Comparison of ENCODE assay signal across 19 cellular contexts in genomic region chr6:133326584-133326983, GRCh38.
DNase-seq lines count a peak whose midpoint lies in the region; ATAC-seq, FAIRE-seq and TF ChIP-seq lines count a peak whose summit lies in the region.
"Had no signal": no experiment of that assay in that cellular context is flagged by ENCODE, and none has a peak within 500 bp of the region (broad histone marks: within the 10 kb centered on the region; RNA-seq: fewer than 3 reads in every experiment).

No MANE protein-coding gene starts in this region.

- no peak overlapping the region for H2AFZ ChIP-seq in HepG2 (ENCODE audit: low read length)
- H2AFZ ChIP-seq: GM23248 had no signal

- FAIRE-seq in HepG2 (lab: Jason Lieb, UNC) = no peak

- in situ Hi-C loops in HepG2 (cut with HindIII; ENCODE audit: extremely low pct_ligation_motif_present, low pct_unique_long_range_greater_than_20kb) = no loop called here

- no peaks in the 10 kb centered on the region for H4K20me1 ChIP-seq in HepG2 (ENCODE audit: insufficient read depth, low read length)

- H3K4me1 ChIP-seq in HepG2 (ENCODE audit: insufficient read depth, low read length) (no peaks in the 10 kb centered on the region), right lobe of liver (no peaks in the 10 kb centered on the region), gastroesophageal sphincter (no peaks in the 10 kb centered on the region), tibial nerve (no peaks in the 10 kb centered on the region)
- H3K4me1 ChIP-seq: body of pancreas, esophagus muscularis mucosa, testis had no signal

- CTCF ChIA-PET in HepG2 (lab: Yijun Ruan, JAX; ENCODE audit: low intra/inter-chr PET ratio, low total read pairs) = no interaction called here

- H3K27ac ChIP-seq in HepG2 (ENCODE audit: extremely low read length, insufficient read depth, low read length) = no peak overlapping the region
- H3K27ac ChIP-seq in right lobe of liver = no peak overlapping the region
- H3K27ac ChIP-seq in gastroesophageal sphincter = no peak overlapping the region
- H3K27ac ChIP-seq in tibial nerve = no peak overlapping the region
- H3K27ac ChIP-seq: body of pancreas, esophagus muscularis mucosa, GM23248, testis had no signal

- H3K4me3 ChIP-seq in HepG2 (replicated peaks in 1 of 3; ENCODE audit: insufficient read depth in 1 of 3, low read depth in 2 of 3, low read length in 3 of 3) (no peak overlapping the region), right lobe of liver (no peak overlapping the region), gastroesophageal sphincter (no peak overlapping the region), tibial nerve (no peak overlapping the region)
- H3K4me3 ChIP-seq: body of pancreas, esophagus muscularis mucosa, GM23248, testis had no signal

- H3K4me2 ChIP-seq in HepG2 (ENCODE audit: low read depth, low read length) = no peak overlapping the region

- intact Hi-C loops in HepG2 (cut with micrococcal nuclease; ENCODE audit: unreplicated experiment) = no loop called here
- intact Hi-C loops in right lobe of liver (cut with DNase I) = no loop called here

- TF ChIP-seq EP300 in HepG2 (IDR thresholded peaks at IDR 0.05; ENCODE audit: low read depth in 2 of 2, low read length in 2 of 2) (no peak), HepG2 (CRISPR knock-in tag; IDR thresholded peaks at IDR 0.05; ENCODE audit: borderline replicate concordance) (no peak), gastroesophageal sphincter (IDR thresholded peaks at IDR 0.05) (no peak), tibial nerve (IDR thresholded peaks at IDR 0.05) (no peak)

- no peak for ATAC-seq in HepG2
- ATAC-seq in right lobe of liver = no peak
- ATAC-seq in GM18502 (IDR thresholded peaks at IDR 0.05; ENCODE audit: poor library complexity, unreplicated experiment) = no peak
- ATAC-seq in gastroesophageal sphincter = no peak
- ATAC-seq: body of pancreas had no signal

- no peak for TF ChIP-seq CTCF in HepG2 (CRISPR knock-in tag; IDR thresholded peaks at IDR 0.05)
- no peak for TF ChIP-seq CTCF in right lobe of liver (IDR thresholded peaks at IDR 0.05)
- TF ChIP-seq CTCF in gastroesophageal sphincter (IDR thresholded peaks at IDR 0.05) = no peak
- no peak for TF ChIP-seq CTCF in tibial nerve (IDR thresholded peaks at IDR 0.05)

- DNase-seq in DMS53 (lab: John Stamatoyannopoulos, UW) (peak; percentile 31), DMS53 treated with DMSO at 0.1 percent for 48 hours (lab: John Stamatoyannopoulos, UW; ENCODE audit: unreplicated experiment) (no peak), HepG2 (ENCODE audit: low spot score) (no peak), right lobe of liver (no peak), SK-N-DZ (ENCODE audit: low spot score) (peak; percentile 70), tibial nerve (ENCODE audit: low spot score in 2 of 2) (no peak)
- DNase-seq: activated CD4-positive, alpha-beta memory T cell treated with anti-CD3 and anti-CD28 coated beads for 36 hours; activated gamma-delta T cell; body of pancreas; effector memory CD4-positive, alpha-beta T cell; GM23248; NCI-H1694; NCI-H526; stimulated activated CD4-positive, alpha-beta T cell treated with anti-CD3 and anti-CD28 coated beads, Interleukin-2, amount 100 ng/mL, for 48 hours; stimulated activated naive CD4-positive, alpha-beta T cell; testis had no signal

- no peaks in the 10 kb centered on the region for H3K79me2 ChIP-seq in HepG2 (ENCODE audit: insufficient read depth, low read length)

- POLR2A ChIA-PET in HepG2 (lab: Yijun Ruan, JAX) = no interaction called here

- H3K9me3 ChIP-seq in HepG2 (ENCODE audit: low read length) (no peaks in the 10 kb centered on the region), right lobe of liver (no peaks in the 10 kb centered on the region), gastroesophageal sphincter (no peaks in the 10 kb centered on the region), tibial nerve (no peaks in the 10 kb centered on the region)
- H3K9me3 ChIP-seq: body of pancreas, esophagus muscularis mucosa, testis had no signal

- TF ChIP-seq POLR2A in HepG2 (IDR thresholded peaks at IDR 0.05; ENCODE audit: insufficient read depth in 1 of 2, low read depth in 2 of 2, low read length in 2 of 2) = no peak
- TF ChIP-seq POLR2A in right lobe of liver (IDR thresholded peaks at IDR 0.05) = no peak
- TF ChIP-seq POLR2A in gastroesophageal sphincter (IDR thresholded peaks at IDR 0.05) = no peak
- no peak for TF ChIP-seq POLR2A in tibial nerve (IDR thresholded peaks at IDR 0.05)

- no peaks in the 10 kb centered on the region for H3K27me3 ChIP-seq in HepG2 (ENCODE audit: control insufficient read depth in 1 of 2, insufficient read depth in 2 of 2, low read length in 2 of 2)
- no peaks in the 10 kb centered on the region for H3K27me3 ChIP-seq in right lobe of liver
- H3K27me3 ChIP-seq in gastroesophageal sphincter = no peaks in the 10 kb centered on the region
- no peaks in the 10 kb centered on the region for H3K27me3 ChIP-seq in tibial nerve
- H3K27me3 ChIP-seq: body of pancreas, esophagus muscularis mucosa, testis had no signal

- no peak overlapping the region for H3K9ac ChIP-seq in HepG2 (ENCODE audit: insufficient read depth, low read depth, low read length)
- H3K9ac ChIP-seq: GM23248 had no signal

- TF ChIP-seq RAD21 in HepG2 (CRISPR knock-in tag; IDR thresholded peaks at IDR 0.05) = no peak

- 23% methylated on average over 9 of the region's 9 CpGs for WGBS in HepG2 (ENCODE audit: low lambda C conversion rate)
- WGBS in right lobe of liver (ENCODE audit: insufficient coverage, low coverage, low lambda C conversion rate, missing lambda C conversion rate) = 72% methylated on average over 9 of the region's 9 CpGs
- WGBS in gastroesophageal sphincter (ENCODE audit: low coverage in 1 of 2), 2 donors = 64 to 86% methylated on average over 6 to 9 of the region's 9 CpGs
- 50 to 63% methylated on average over 9 of the region's 9 CpGs for WGBS in tibial nerve, 2 donors

- no TSS peak for BruUV-seq in HepG2 (replicated peaks; lab: Mats Ljungman, UMichigan)

- H3K36me3 ChIP-seq in HepG2 (replicated peaks in 1 of 2; ENCODE audit: control insufficient read depth in 1 of 2, insufficient read depth in 2 of 2, low read length in 2 of 2) (no peaks in the 10 kb centered on the region), right lobe of liver (no peaks in the 10 kb centered on the region), gastroesophageal sphincter (no peaks in the 10 kb centered on the region), tibial nerve (no peaks in the 10 kb centered on the region)
- H3K36me3 ChIP-seq: esophagus muscularis mucosa had no signal

TF ChIP-seq in HepG2, 621 proteins besides CTCF, POLR2A, EP300 and RAD21:
- TF ChIP-seq JUNB (CRISPR knock-in tag; IDR thresholded peaks at IDR 0.05; ENCODE audit: borderline replicate concordance) (no peak), CREB1 (IDR thresholded peaks at IDR 0.05) (peak; percentile 57), CREB1 (CRISPR knock-in tag; IDR thresholded peaks at IDR 0.05) (no peak), ZNF232 (CRISPR knock-in tag; IDR thresholded peaks at IDR 0.05; ENCODE audit: borderline replicate concordance) (no peak), ZSCAN29 (CRISPR knock-in tag; conservative IDR thresholded peaks at IDR 0.05) (no peak), MEIS1 (CRISPR knock-in tag; IDR thresholded peaks at IDR 0.05; ENCODE audit: borderline replicate concordance) (no peak), CBFB (CRISPR knock-in tag; IDR thresholded peaks at IDR 0.05) (no peak), ATF7 (IDR thresholded peaks at IDR 0.05) (peak; percentile 85), ATF7 (CRISPR knock-in tag; IDR thresholded peaks at IDR 0.05) (no peak), ZNF670 (CRISPR knock-in tag; IDR thresholded peaks at IDR 0.05; ENCODE audit: borderline replicate concordance) (no peak)
- TF ChIP-seq, protein P1, sequence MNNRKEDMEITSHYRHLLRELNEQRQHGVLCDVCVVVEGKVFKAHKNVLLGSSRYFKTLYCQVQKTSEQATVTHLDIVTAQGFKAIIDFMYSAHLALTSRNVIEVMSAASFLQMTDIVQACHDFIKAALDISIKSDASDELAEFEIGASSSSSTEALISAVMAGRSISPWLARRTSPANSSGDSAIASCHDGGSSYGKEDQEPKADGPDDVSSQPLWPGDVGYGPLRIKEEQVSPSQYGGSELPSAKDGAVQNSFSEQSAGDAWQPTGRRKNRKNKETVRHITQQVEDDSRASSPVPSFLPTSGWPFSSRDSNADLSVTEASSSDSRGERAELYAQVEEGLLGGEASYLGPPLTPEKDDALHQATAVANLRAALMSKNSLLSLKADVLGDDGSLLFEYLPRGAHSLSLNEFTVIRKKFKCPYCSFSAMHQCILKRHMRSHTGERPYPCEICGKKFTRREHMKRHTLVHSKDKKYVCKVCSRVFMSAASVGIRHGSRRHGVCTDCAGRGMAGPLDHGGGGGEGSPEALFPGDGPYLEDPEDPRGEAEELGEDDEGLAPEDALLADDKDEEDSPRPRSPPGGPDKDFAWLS (CRISPR knock-in tag; IDR thresholded peaks at IDR 0.05; ENCODE audit: borderline replicate concordance) = no peak
- TF ChIP-seq, protein P2, sequence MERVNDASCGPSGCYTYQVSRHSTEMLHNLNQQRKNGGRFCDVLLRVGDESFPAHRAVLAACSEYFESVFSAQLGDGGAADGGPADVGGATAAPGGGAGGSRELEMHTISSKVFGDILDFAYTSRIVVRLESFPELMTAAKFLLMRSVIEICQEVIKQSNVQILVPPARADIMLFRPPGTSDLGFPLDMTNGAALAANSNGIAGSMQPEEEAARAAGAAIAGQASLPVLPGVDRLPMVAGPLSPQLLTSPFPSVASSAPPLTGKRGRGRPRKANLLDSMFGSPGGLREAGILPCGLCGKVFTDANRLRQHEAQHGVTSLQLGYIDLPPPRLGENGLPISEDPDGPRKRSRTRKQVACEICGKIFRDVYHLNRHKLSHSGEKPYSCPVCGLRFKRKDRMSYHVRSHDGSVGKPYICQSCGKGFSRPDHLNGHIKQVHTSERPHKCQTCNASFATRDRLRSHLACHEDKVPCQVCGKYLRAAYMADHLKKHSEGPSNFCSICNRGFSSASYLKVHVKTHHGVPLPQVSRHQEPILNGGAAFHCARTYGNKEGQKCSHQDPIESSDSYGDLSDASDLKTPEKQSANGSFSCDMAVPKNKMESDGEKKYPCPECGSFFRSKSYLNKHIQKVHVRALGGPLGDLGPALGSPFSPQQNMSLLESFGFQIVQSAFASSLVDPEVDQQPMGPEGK (CRISPR knock-in tag; IDR thresholded peaks at IDR 0.05) = no peak
TF ChIP-seq in HepG2: peak in this region for 2.

Comparison
In these comparisons a context has a peak if more than half of its experiments do, and no peak if none do; other contexts are left out.
1. DNase-seq: peak in DMS53 (single experiment) and SK-N-DZ (single experiment); none in DMS53 treated with DMSO at 0.1 percent for 48 hours (single experiment), HepG2 (single experiment), right lobe of liver (0 of 3) and tibial nerve (0 of 2).